ENCODE assay signal across 8 cellular contexts in genomic region chr2:46645681-46646162, GRCh38. TPM values are rescaled to one million over a fixed set of nuclear protein-coding genes. Genes with fewer than 3 reads are reported as not detected.
DNase-seq lines count a peak whose midpoint lies in the region; ATAC-seq and TF ChIP-seq lines count a peak whose summit lies in the region.

No MANE protein-coding gene starts in this region.

- peak overlapping the region; percentile 100 for H2BK20ac ChIP-seq in IMR-90 (ENCODE audit: low read depth, low read length)

- no peaks in the 10 kb centered on the region for H4K20me1 ChIP-seq in IMR-90 (ENCODE audit: insufficient read depth, low read length)

- intact Hi-C loops in IMR-90 (cut with micrococcal nuclease) = loop anchor here (5.0 kb wide), 1 partner anchor 677 kb away; no protein-coding TSS in a partner anchor
- intact Hi-C loops in adrenal gland (cut with DNase I) = no loop called here

- CTCF ChIA-PET in IMR-90 (lab: Yijun Ruan, JAX) = interaction anchor here (1.0 to 1.1 kb wide), 2 partner anchors 12 to 239 kb away, joined by 3 read pairs; no protein-coding TSS in a partner anchor

- TF ChIP-seq CTCF in IMR-90 (conservative IDR thresholded peaks at IDR 0.05; ENCODE audit: low read depth, low read length) (no peak), adrenal gland (IDR thresholded peaks at IDR 0.05) (no peak), right atrium auricular region (IDR thresholded peaks at IDR 0.05) (no peak)

- peak; percentile 74 for ATAC-seq in IMR-90 (ENCODE audit: low read depth)

- peak; percentile 93 for DNase-seq in IMR-90
- DNase-seq in adrenal gland = peak in 6 of 7 donors; percentile 47 to 83 (median 78)
- peak; percentile 73 for DNase-seq in right atrium auricular region (ENCODE audit: low spot score)
- no peak for DNase-seq in activated naive CD4-positive, alpha-beta T cell treated with anti-CD3 and anti-CD28 coated beads, Interleukin-2, amount 50 U/mL, for 16 hours
- DNase-seq in NCI-H345 treated with DMSO at 0.1 percent for 48 hours (lab: John Stamatoyannopoulos, UW; ENCODE audit: unreplicated experiment) = no peak
- DNase-seq in NCI-H146 (lab: John Stamatoyannopoulos, UW) = no peak
- no peak for DNase-seq in AML-193 (lab: John Stamatoyannopoulos, UW)

- H3K9me1 ChIP-seq in IMR-90 (ENCODE audit: insufficient read depth, low read length) = peaks cover 13% of the 10 kb centered on the region

- H3K56ac ChIP-seq in IMR-90 (ENCODE audit: extremely low read depth, insufficient read depth, low read length) = peak overlapping the region; percentile 92; the same call in 1 of the 2 replicates

- H3K27ac ChIP-seq in IMR-90 (ENCODE audit: insufficient read depth, low read length) = peak overlapping the region; percentile 97
- H3K27ac ChIP-seq in adrenal gland = peak overlapping the region; percentile 22 to 84 (median 50)
- H3K27ac ChIP-seq in right atrium auricular region = peak overlapping the region; percentile 37 to 39
- peak overlapping the region; percentile 73 for H3K27ac ChIP-seq in thymus (ENCODE audit: low read depth)

- in situ Hi-C loops in IMR-90 (cut with MboI; ENCODE audit: low sequenced_read_pairs) = no loop called here

- H3K27me3 ChIP-seq in IMR-90 (ENCODE audit: control insufficient read depth, insufficient read depth, low read length) (no peaks in the 10 kb centered on the region), adrenal gland (no peaks in the 10 kb centered on the region), right atrium auricular region (no peaks in the 10 kb centered on the region), thymus (ENCODE audit: control insufficient read depth, insufficient read depth) (no peaks in the 10 kb centered on the region)

- peak overlapping the region; percentile 99 for H2AK5ac ChIP-seq in IMR-90 (ENCODE audit: low read depth, low read length)

- H2AFZ ChIP-seq in IMR-90 (replicated peaks; ENCODE audit: low read length, poor library complexity) = peak overlapping the region; percentile 80

- H3K14ac ChIP-seq in IMR-90 (replicated peaks; ENCODE audit: low read depth, low read length) = peak overlapping the region; percentile 100

- H4K8ac ChIP-seq in IMR-90 (ENCODE audit: low read depth in 2 of 2, low read length in 2 of 2) = peak overlapping the region; percentile 64 to 100

- H2BK15ac ChIP-seq in IMR-90 (ENCODE audit: low read depth, low read length) = peak overlapping the region; percentile 99

- H3K9me3 ChIP-seq in IMR-90 (ENCODE audit: control insufficient read depth, insufficient read depth, low read length) = peaks cover 3% of the 10 kb centered on the region
- peaks cover 0 to 8% (median 0%) of the 10 kb centered on the region in 3 donors for H3K9me3 ChIP-seq in adrenal gland (replicated peaks in 1 of 3)
- peaks cover 0 to 11% of the 10 kb centered on the region in 2 donors for H3K9me3 ChIP-seq in right atrium auricular region
- H3K9me3 ChIP-seq in thymus (ENCODE audit: control insufficient read depth) = no peaks in the 10 kb centered on the region

- 30% methylated on average over 1 of the region's 3 CpGs; no CpG with 5 or more reads in 1 of the 2 experiments for WGBS in IMR-90 (ENCODE audit: extremely low coverage in 2 of 2, insufficient read length in 1 of 2), 2 experiments
- 54 to 76% (median 64%) methylated on average over 3 of the region's 3 CpGs for WGBS in adrenal gland, 4 donors
- WGBS in thymus = 77% methylated on average over 3 of the region's 3 CpGs

- no TSS peak for BruUV-seq in IMR-90 (replicated peaks; lab: Mats Ljungman, UMichigan)

- H3K36me3 ChIP-seq in IMR-90 (ENCODE audit: control insufficient read depth, insufficient read depth, low read length) (peaks cover 2% of the 10 kb centered on the region; the same call in 1 of the 2 replicates), adrenal gland (replicated peaks in 1 of 2) (no peaks in the 10 kb centered on the region), right atrium auricular region (no peaks in the 10 kb centered on the region), thymus (ENCODE audit: control insufficient read depth, insufficient read depth) (peaks cover 6% of the 10 kb centered on the region)

- H3K4me1 ChIP-seq in IMR-90 (ENCODE audit: control insufficient read depth, insufficient read depth, low read length) (peaks cover 27% of the 10 kb centered on the region), adrenal gland (replicated peaks in 1 of 2) (peaks cover 5 to 9% of the 10 kb centered on the region in 2 donors), right atrium auricular region (peaks cover 0 to 14% of the 10 kb centered on the region in 2 donors), thymus (ENCODE audit: control insufficient read depth, insufficient read depth, low read length) (no peaks in the 10 kb centered on the region)

- H2AK9ac ChIP-seq in IMR-90 (replicated peaks; ENCODE audit: low read depth, low read length, poor library complexity) = peak overlapping the region; percentile 94

- H3K9ac ChIP-seq in IMR-90 (ENCODE audit: low read depth, low read length) = peak overlapping the region; percentile 70

- peak overlapping the region; percentile 99 for H4K91ac ChIP-seq in IMR-90 (ENCODE audit: insufficient read depth, low read depth, low read length)

- peak overlapping the region; percentile 100 for H3K4ac ChIP-seq in IMR-90 (ENCODE audit: low read depth, low read length)

- no peak for TF ChIP-seq RAD21 in IMR-90 (IDR thresholded peaks at IDR 0.05; ENCODE audit: low read length)

- peak overlapping the region; percentile 98 for H2BK5ac ChIP-seq in IMR-90 (ENCODE audit: low read depth, low read length, poor library complexity, severe bottlenecking)

- dilution Hi-C loops in IMR-90 (cut with HindIII; ENCODE audit: low sequenced_read_pairs, unreplicated experiment) = no loop called here

- peak overlapping the region; percentile 98 for H3K18ac ChIP-seq in IMR-90 (ENCODE audit: low read depth, low read length)

- POLR2A ChIA-PET in IMR-90 (lab: Charles Lee; ENCODE audit: unreplicated experiment) = interaction anchor here (0.7 kb wide), 1 partner anchor 1355 kb away, joined by 3 read pairs; no protein-coding TSS in a partner anchor

- no peak overlapping the region for H3K4me3 ChIP-seq in IMR-90 (ENCODE audit: insufficient read depth, low read depth, low read length)
- no peak overlapping the region for H3K4me3 ChIP-seq in adrenal gland
- no peak overlapping the region for H3K4me3 ChIP-seq in right atrium auricular region
- no peak overlapping the region for H3K4me3 ChIP-seq in thymus (ENCODE audit: low read length)

- H2BK120ac ChIP-seq in IMR-90 (ENCODE audit: low read depth, low read length) = peak overlapping the region; percentile 100

- peak overlapping the region; percentile 97 for H3K23ac ChIP-seq in IMR-90 (ENCODE audit: low read depth, low read length)

- H3K4me2 ChIP-seq in IMR-90 (ENCODE audit: low read depth, low read length) = peak overlapping the region; percentile 24; the same call in 1 of the 2 replicates

- H3K79me1 ChIP-seq in IMR-90 (ENCODE audit: low read depth in 1 of 2, low read length in 2 of 2) = peaks cover 0 to 8% of the 10 kb centered on the region in 2 experiments; a peak in 2 of 4 replicates

- no peak for TF ChIP-seq POLR2A in IMR-90 (IDR thresholded peaks at IDR 0.05; ENCODE audit: low read depth, low read length)
- TF ChIP-seq POLR2A in adrenal gland (IDR thresholded peaks at IDR 0.05) = no peak

- peak overlapping the region; percentile 98 for H4K5ac ChIP-seq in IMR-90 (ENCODE audit: low read depth, low read length)

TF ChIP-seq in IMR-90, 13 proteins besides CTCF, POLR2A, EP300 and RAD21 (continues in another document):
- TF ChIP-seq MAFK (IDR thresholded peaks at IDR 0.05; ENCODE audit: low read depth, low read length) (peak; percentile 77), NFE2L2 (IDR thresholded peaks at IDR 0.05; ENCODE audit: low read depth, low read length) (peak; percentile 89), BHLHE40 (IDR thresholded peaks at IDR 0.05; ENCODE audit: low read depth, low read length) (no peak), FOS (IDR thresholded peaks at IDR 0.05; ENCODE audit: low read depth, low read length) (0 out of 2 replicates have a peak, but pooled peaks have one; percentile 10), MAZ (IDR thresholded peaks at IDR 0.05; ENCODE audit: borderline replicate concordance, low read depth, low read length) (no peak), MXI1 (IDR thresholded peaks at IDR 0.05; ENCODE audit: borderline replicate concordance, low read depth, low read length) (no peak), CHD1 (IDR thresholded peaks at IDR 0.05; ENCODE audit: low read depth, low read length) (no peak), RFX5 (IDR thresholded peaks at IDR 0.05; ENCODE audit: low read depth, low read length) (no peak)

RNA-seq across cellular contexts. Expression of gene CRIPT, which starts 28.7 kb away (rescaled TPM):
- total RNA-seq in IMR-90 (2012; rRNA removed) (4.5 and 18.3 TPM in 2 replicates), adrenal gland (10 to 100 TPM in 7 of 8 donors, 1 to 10 TPM in 1; 5.7 to 22.9 (median 15.4) TPM), right atrium auricular region (10 to 100 TPM; 18.3 to 19.4 TPM)
- polyA plus RNA-seq in IMR-90 (2012; rRNA removed) (5.1 and 6.3 TPM in 2 replicates), adrenal gland (10 to 100 TPM; 13.6 to 17.8 (median 15.0) TPM), thymus (16.1 TPM)
- 0.53 and 0.99 TPM in 2 replicates for polyA plus RNA-seq in IMR-90 (2012; cell fraction: cytosol; rRNA removed)
- 0.17 and 2.4 TPM in 2 replicates for polyA plus RNA-seq in IMR-90 (2012; cell fraction: nucleus; rRNA removed; ENCODE audit: low replicate concordance)

RNA-seq across cellular contexts. Expression of gene PIGF, which starts 28.9 kb away (rescaled TPM):
- 21.3 and 36.1 TPM in 2 replicates for total RNA-seq in IMR-90 (2012; rRNA removed)
- polyA plus RNA-seq in IMR-90 (2012; rRNA removed) = 19.0 and 22.7 TPM in 2 replicates
- polyA plus RNA-seq in IMR-90 (2012; cell fraction: cytosol; rRNA removed) = 4.8 and 11.2 TPM in 2 replicates
- polyA plus RNA-seq in IMR-90 (2012; cell fraction: nucleus; rRNA removed; ENCODE audit: low replicate concordance) = 3.0 and 25.7 TPM in 2 replicates
- 10 to 100 TPM; 24.8 to 43.4 (median 30.6) TPM for total RNA-seq in adrenal gland
- polyA plus RNA-seq in adrenal gland = 10 to 100 TPM in 2 of 3 donors, 1 to 10 TPM in 1; 8.9 to 40.3 (median 14.4) TPM
- total RNA-seq in right atrium auricular region = 10 to 100 TPM in 1 of 2 donors, 1 to 10 TPM in 1; 5.3 to 11.6 TPM
- 23.9 TPM for polyA plus RNA-seq in thymus

RNA-seq across cellular contexts. Expression of gene SOCS5, which starts 53.4 kb away (rescaled TPM):
- total RNA-seq in IMR-90 (2012; rRNA removed) = 169 and 222 TPM in 2 replicates
- 37.5 and 38.4 TPM in 2 replicates for polyA plus RNA-seq in IMR-90 (2012; rRNA removed)
- polyA plus RNA-seq in IMR-90 (2012; cell fraction: cytosol; rRNA removed) = 11.7 and 18.8 TPM in 2 replicates
- 12.5 and 48.7 TPM in 2 replicates for polyA plus RNA-seq in IMR-90 (2012; cell fraction: nucleus; rRNA removed; ENCODE audit: low replicate concordance)
- total RNA-seq in adrenal gland = 10 to 100 TPM; 21.5 to 68.1 (median 27.1) TPM
- 10 to 100 TPM in 1 of 3 donors, 1 to 10 TPM in 2; 5.8 to 20.6 (median 9.5) TPM for polyA plus RNA-seq in adrenal gland
- 10 to 100 TPM; 22.6 to 25.4 TPM for total RNA-seq in right atrium auricular region
- polyA plus RNA-seq in thymus = 9.1 TPM

Comparison
In these comparisons a context has a peak if more than half of its experiments do, and no peak if none do; other contexts are left out.
1. DNase-seq: peak in IMR-90 (single experiment), adrenal gland (6 of 7) and right atrium auricular region (single experiment); none in activated naive CD4-positive, alpha-beta T cell treated with anti-CD3 and anti-CD28 coated beads, Interleukin-2, amount 50 U/mL, for 16 hours (single experiment), NCI-H345 treated with DMSO at 0.1 percent for 48 hours (single experiment), NCI-H146 (single experiment) and AML-193 (0 of 2).
2. H3K27ac ChIP-seq: peak in every context shown above with its lines; median percentile 97 in IMR-90; 73 in thymus; 50 in adrenal gland; 38 in right atrium auricular region.